In genomic region chr17:19650826-19651225, GRCh38 we compare ENCODE assay signal across 11 cellular contexts. TPM values are rescaled to one million over a fixed set of nuclear protein-coding genes. Genes with fewer than 3 reads are reported as not detected.
DNase-seq lines count a peak whose midpoint lies in the region; ATAC-seq and TF ChIP-seq lines count a peak whose summit lies in the region.
"Had no signal": no experiment of that assay in that cellular context is flagged by ENCODE, and none has a peak within 500 bp of the region (broad histone marks: within the 10 kb centered on the region; RNA-seq: fewer than 3 reads in every experiment).

No MANE protein-coding gene starts in this region.

- no peaks in the 10 kb centered on the region for H3K27me3 Mint-ChIP-seq in T-cell

- CTCF ChIA-PET in T-cell (lab: Charles Lee), result no interaction called here

- peak overlapping the region in 14 of 21 experiments; percentile 2 to 95 (median 56) for H3K27ac ChIP-seq in skin epidermis

- H3K4me1 Mint-ChIP-seq in T-cell, result peaks cover 39 to 51% (median 44%) of the 10 kb centered on the region in 3 donors

- peak; percentile 63 for DNase-seq in ELR (ENCODE audit: low read depth)
- no peak for DNase-seq in T-cell
- peak; percentile 49 for DNase-seq in fibroblast of mammary gland (ENCODE audit: low read depth)
- no peak for DNase-seq in NCI-H2171 (lab: John Stamatoyannopoulos, UW)
- DNase-seq in NCI-H345 (lab: John Stamatoyannopoulos, UW), result no peak
- DNase-seq: amniotic stem cell, hippocampal formation, NCI-H226 had no signal

- H3K27ac Mint-ChIP-seq in T-cell, result no peak overlapping the region

- TF ChIP-seq CTCF in fibroblast of mammary gland (conservative IDR thresholded peaks at IDR 0.05; ENCODE audit: control insufficient read depth, insufficient read depth, low read depth, low read length), result no peak

- H3K4me3 Mint-ChIP-seq in T-cell, result peak overlapping the region; percentile 6 to 99 (median 37)

- ATAC-seq in T-cell (replicated peaks in 1 of 4) (no peak), HG03520 (IDR thresholded peaks at IDR 0.05; ENCODE audit: unreplicated experiment) (no peak), GM21381 (IDR thresholded peaks at IDR 0.05; ENCODE audit: unreplicated experiment) (no peak)

- H3K4me3 ChIP-seq in fibroblast of mammary gland (ENCODE audit: control insufficient read depth, low read depth, low read length) (no peak overlapping the region), skin epidermis (peak overlapping the region in 6 of 7 experiments; percentile 59 to 90 (median 72))

- peaks cover 32% of the 10 kb centered on the region for H3K36me3 Mint-ChIP-seq in T-cell

- POLR2A ChIA-PET in T-cell (lab: Charles Lee), result no interaction called here

- no peaks in the 10 kb centered on the region for H3K9me3 Mint-ChIP-seq in T-cell

RNA-seq across cellular contexts. Expression of gene ALDH3A2, which starts 2.3 kb away (rescaled TPM):
- total RNA-seq in T-cell, result 10 to 100 TPM; 21.9 to 38.0 (median 35.7) TPM

Comparison
In these comparisons a context has a peak if more than half of its experiments do, and no peak if none do; other contexts are left out.
1. DNase-seq: peak in ELR (single experiment) and fibroblast of mammary gland (single experiment); none in T-cell (0 of 34), NCI-H2171 (single experiment) and NCI-H345 (single experiment).